In genomic region chr20:36050436-36051317, GRCh38 we compare ENCODE assay signal across 1 cellular context.
TF ChIP-seq lines count a peak whose summit lies in the region.

No MANE protein-coding gene starts in this region.

TF ChIP-seq in HepG2, 621 proteins besides CTCF, POLR2A, EP300 and RAD21 (continued from another document and continues in another):
- TF ChIP-seq ZNF574 (CRISPR knock-in tag; IDR thresholded peaks at IDR 0.05) = peak; percentile 96
- TF ChIP-seq NR2C2 (CRISPR knock-in tag; IDR thresholded peaks at IDR 0.05; ENCODE audit: borderline replicate concordance) = peak; percentile 90
- peak; percentile 94; the same call in 1 of the 2 replicates for TF ChIP-seq MTA1 (CRISPR knock-in tag; IDR thresholded peaks at IDR 0.05; ENCODE audit: borderline replicate concordance)
- peak; percentile 84 for TF ChIP-seq RXRA (CRISPR knock-in tag; IDR thresholded peaks at IDR 0.05)
- peak; percentile 88; the same call in 1 of the 2 replicates for TF ChIP-seq SAFB2 (CRISPR knock-in tag; IDR thresholded peaks at IDR 0.05; ENCODE audit: borderline replicate concordance, low read depth)
- TF ChIP-seq AKNA (CRISPR knock-in tag; IDR thresholded peaks at IDR 0.05; ENCODE audit: borderline replicate concordance) = peak; percentile 32
- TF ChIP-seq SOX13 (IDR thresholded peaks at IDR 0.05) = peak; percentile 64; the same call in 1 of the 2 replicates
- TF ChIP-seq SOX13 (CRISPR knock-in tag; conservative IDR thresholded peaks at IDR 0.05 in 1 of 2, IDR thresholded peaks at IDR 0.05 in 1 of 2) = peak in 1 of 2 experiments; percentile 68; a peak in 2 of 4 replicates
- TF ChIP-seq YEATS4 (CRISPR knock-in tag; IDR thresholded peaks at IDR 0.05; ENCODE audit: borderline replicate concordance) = peak; percentile 99
- TF ChIP-seq GFI1 (CRISPR knock-in tag; IDR thresholded peaks at IDR 0.05; ENCODE audit: borderline replicate concordance) = peak; percentile 89
- TF ChIP-seq REPIN1 (CRISPR knock-in tag; IDR thresholded peaks at IDR 0.05; ENCODE audit: borderline replicate concordance, low read depth) = peak; percentile 98
- TF ChIP-seq ATM (IDR thresholded peaks at IDR 0.05; ENCODE audit: borderline replicate concordance) = no peak
- peak; percentile 4; the same call in 1 of the 2 replicates for TF ChIP-seq ZC3H13 (CRISPR knock-in tag; IDR thresholded peaks at IDR 0.05)
- TF ChIP-seq ZNF460 (CRISPR knock-in tag; IDR thresholded peaks at IDR 0.05; ENCODE audit: borderline replicate concordance) = peak; percentile 72; the same call in 1 of the 2 replicates
- peak; percentile 81 for TF ChIP-seq ZNF317 (CRISPR knock-in tag; IDR thresholded peaks at IDR 0.05)
- TF ChIP-seq ZNF788 (CRISPR knock-in tag; IDR thresholded peaks at IDR 0.05; ENCODE audit: borderline replicate concordance) = peak; percentile 99
- TF ChIP-seq UBTF (CRISPR knock-in tag; IDR thresholded peaks at IDR 0.05) = peak; percentile 83
- TF ChIP-seq SNAPC4 (CRISPR knock-in tag; IDR thresholded peaks at IDR 0.05) = peak; percentile 90; the same call in 1 of the 2 replicates
- peak; percentile 93; the same call in 1 of the 2 replicates for TF ChIP-seq ZNF274 (CRISPR knock-in tag; IDR thresholded peaks at IDR 0.05)
- TF ChIP-seq ZMYM2 (CRISPR knock-in tag; IDR thresholded peaks at IDR 0.05) = no peak
- TF ChIP-seq ZNF407 (CRISPR knock-in tag; IDR thresholded peaks at IDR 0.05; ENCODE audit: not compliant biosample characterization) = peak; percentile 88
- TF ChIP-seq ZNF235 (CRISPR knock-in tag; IDR thresholded peaks at IDR 0.05; ENCODE audit: borderline replicate concordance) = no peak; the same call in none of the 2 replicates
- peak; percentile 74; the same call in 1 of the 2 replicates for TF ChIP-seq ZNF639 (CRISPR knock-in tag; conservative IDR thresholded peaks at IDR 0.05)
- TF ChIP-seq GATAD2A (CRISPR knock-in tag; IDR thresholded peaks at IDR 0.05) = peak; percentile 94
- TF ChIP-seq PHB2 (IDR thresholded peaks at IDR 0.05; ENCODE audit: partially characterized antibody) = no peak
- TF ChIP-seq ADNP (CRISPR knock-in tag; IDR thresholded peaks at IDR 0.05) = no peak
- TF ChIP-seq SAP130 (CRISPR knock-in tag; IDR thresholded peaks at IDR 0.05; ENCODE audit: low read depth) = peak; percentile 94
- peak; percentile 96 for TF ChIP-seq ZBTB3 (CRISPR knock-in tag; IDR thresholded peaks at IDR 0.05; ENCODE audit: borderline replicate concordance, low read depth)
